Comparison of ENCODE assay signal across 12 cellular contexts in genomic region chr5:82881571-82882200, GRCh38.
DNase-seq lines count a peak whose midpoint lies in the region; ATAC-seq and TF ChIP-seq lines count a peak whose summit lies in the region.
"Had no signal": no experiment of that assay in that cellular context is flagged by ENCODE, and none has a peak within 500 bp of the region (broad histone marks: within the 10 kb centered on the region; RNA-seq: fewer than 3 reads in every experiment).

No MANE protein-coding gene starts in this region.

- CTCF ChIA-PET in GM10248 (lab: Yijun Ruan, JAX) = interaction anchor here (0.9 kb wide), 1 partner anchor 137 kb away, joined by 3 read pairs; no protein-coding TSS in a partner anchor

- peak; percentile 18 for DNase-seq in GM10248 (ENCODE audit: extremely low spot score)
- no peak for DNase-seq in NCI-H128 (lab: John Stamatoyannopoulos, UW; ENCODE audit: unreplicated experiment)
- DNase-seq in RPMI8226 = no peak
- no peak for DNase-seq in HUDEP-2 (lab: John Stamatoyannopoulos, UW; ENCODE audit: unreplicated experiment in 76 of 76)
- DNase-seq: mammary epithelial cell, NCI-H187 treated with DMSO at 0.1 percent for 48 hours, NCI-H82, SHP77 treated with DMSO at 0.1 percent for 48 hours had no signal

- POLR2A ChIA-PET in GM10248 (lab: Yijun Ruan, JAX) = no interaction called here

- ATAC-seq in GM18868 (IDR thresholded peaks at IDR 0.05; ENCODE audit: unreplicated experiment) = peak; percentile 42
- ATAC-seq in GM21717 (IDR thresholded peaks at IDR 0.05; ENCODE audit: unreplicated experiment) = peak; percentile 62
- ATAC-seq in HG03354 (IDR thresholded peaks at IDR 0.05; ENCODE audit: poor library complexity, severe bottlenecking, unreplicated experiment) = peak; percentile 62
- ATAC-seq in HG03442 (IDR thresholded peaks at IDR 0.05; ENCODE audit: unreplicated experiment) = no peak

- no peak for TF ChIP-seq CTCF in GM10248 (IDR thresholded peaks at IDR 0.05; ENCODE audit: control extremely low read depth, extremely low read depth, low read depth, missing control alignments)
